In genomic region chr4:37453004-37453360, GRCh38 we compare ENCODE assay signal across 7 cellular contexts.
DNase-seq lines count a peak whose midpoint lies in the region; ATAC-seq, FAIRE-seq and TF ChIP-seq lines count a peak whose summit lies in the region.

No MANE protein-coding gene starts in this region.

- peak; percentile 90 for FAIRE-seq in GM12892 (lab: Jason Lieb, UNC)

- H3K36me3 ChIP-seq in SU-DHL-6 (ENCODE audit: low read length) (no peaks in the 10 kb centered on the region), kidney epithelial cell (ENCODE audit: control insufficient read depth, insufficient read depth, low read length) (no peaks in the 10 kb centered on the region)

- H3K9me3 ChIP-seq in SU-DHL-6 (ENCODE audit: insufficient read depth, low read length) = no peaks in the 10 kb centered on the region

- H3K27ac ChIP-seq in SU-DHL-6 (ENCODE audit: low read depth, low read length) = no peak overlapping the region

- no peaks in the 10 kb centered on the region for H3K9me2 ChIP-seq in SU-DHL-6 (replicated peaks; ENCODE audit: insufficient read depth, low read length)

- no peaks in the 10 kb centered on the region for H4K20me1 ChIP-seq in SU-DHL-6 (ENCODE audit: low read depth, low read length)

- TF ChIP-seq POLR2A in GM12892 (IDR thresholded peaks at IDR 0.05; ENCODE audit: low read depth, low read length) = no peak

- H3F3A ChIP-seq in SU-DHL-6 (ENCODE audit: insufficient read depth) = no peaks in the 10 kb centered on the region

- H3K27me3 ChIP-seq in SU-DHL-6 (ENCODE audit: low read length) = no peaks in the 10 kb centered on the region
- H3K27me3 ChIP-seq in kidney epithelial cell (ENCODE audit: control insufficient read depth, insufficient read depth, low read length) = no peaks in the 10 kb centered on the region

- peak; percentile 68 for ATAC-seq in HG02678 (IDR thresholded peaks at IDR 0.05; ENCODE audit: unreplicated experiment)

- H3K4me3 ChIP-seq in SU-DHL-6 (ENCODE audit: insufficient read depth, low read length, poor library complexity, severe bottlenecking) (no peak overlapping the region), kidney epithelial cell (ENCODE audit: low read depth, low read length) (peak overlapping the region; percentile 45)

- H2AFZ ChIP-seq in SU-DHL-6 (ENCODE audit: low read depth, low read length, severe bottlenecking) = no peak overlapping the region

- H3K79me2 ChIP-seq in SU-DHL-6 (ENCODE audit: insufficient read depth, low read length) = no peaks in the 10 kb centered on the region

- TF ChIP-seq CTCF in SU-DHL-6 (IDR thresholded peaks at IDR 0.05; ENCODE audit: insufficient read depth, low read length, poor library complexity, severe bottlenecking) (peak; percentile 51), kidney epithelial cell (IDR thresholded peaks at IDR 0.05; ENCODE audit: insufficient read depth, low read length, poor library complexity, severe bottlenecking) (peak; percentile 69)

- DNase-seq in GM12892 (ENCODE audit: insufficient read length) (peak; percentile 13), NCI-H1417 (lab: John Stamatoyannopoulos, UW) (peak; percentile 89 to 94 (median 92)), cerebellum (ENCODE audit: low spot score) (peak; percentile 80), kidney epithelial cell (ENCODE audit: low read depth) (peak; percentile 70)
- DNase-seq in stimulated activated CD4-positive, alpha-beta T cell treated with anti-CD3 and anti-CD28 coated beads, Interleukin-2, amount 100 ng/mL, for 24 hours = peak; percentile 35 to 40

- no peak overlapping the region for H3K9ac ChIP-seq in SU-DHL-6 (ENCODE audit: low read length)

- H3K4me2 ChIP-seq in SU-DHL-6 (ENCODE audit: low read depth, low read length, poor library complexity, severe bottlenecking) = no peak overlapping the region

Comparison
In these comparisons a context has a peak if more than half of its experiments do, and no peak if none do; other contexts are left out.
1. DNase-seq: peak in every context shown above with its lines; median percentile 92 in NCI-H1417; 80 in cerebellum; 70 in kidney epithelial cell; 38 in stimulated activated CD4-positive, alpha-beta T cell treated with anti-CD3 and anti-CD28 coated beads, Interleukin-2, amount 100 ng/mL, for 24 hours; 13 in GM12892.